In genomic region chr2:127941461-127941860, GRCh38 we compare ENCODE assay signal across 18 cellular contexts.
"Had no signal": no experiment of that assay in that cellular context is flagged by ENCODE, and none has a peak within 500 bp of the region (broad histone marks: within the 10 kb centered on the region; RNA-seq: fewer than 3 reads in every experiment).

No MANE protein-coding gene starts in this region.

- H3K4me3 Mint-ChIP-seq: dendritic cell treated with granulocyte-macrophage colony-stimulating factor and Interleukin-4, amounts not matched to agents 40 ng/mL and 50 ng/mL, for 4 days; naive B cell; nephron; stimulated activated naive CD8-positive, alpha-beta T cell treated with anti-CD3 and anti-CD28 coated beads, Interleukin-15, Interleukin-2, amounts not matched to agents 100 ng/mL and 50 ng/mL, for 24 hours had no signal

- H3K9me3 Mint-ChIP-seq: dendritic cell treated with granulocyte-macrophage colony-stimulating factor and Interleukin-4, amounts not matched to agents 40 ng/mL and 50 ng/mL, for 4 days; naive B cell; nephron; stimulated activated naive CD8-positive, alpha-beta T cell treated with anti-CD3 and anti-CD28 coated beads, Interleukin-15, Interleukin-2, amounts not matched to agents 100 ng/mL and 50 ng/mL, for 24 hours had no signal

- H3K4me2 ChIP-seq: hepatocyte had no signal

- H3K27me3 ChIP-seq: foreskin keratinocyte, hepatocyte, ovary, right atrium auricular region, sigmoid colon, tibial artery, upper lobe of left lung, uterus had no signal

- H3K4me1 Mint-ChIP-seq: naive B cell, nephron had no signal

- H3K9me3 ChIP-seq: ovary, right atrium auricular region, sigmoid colon, tibial artery, upper lobe of left lung, uterus had no signal

- H3K79me2 ChIP-seq: hepatocyte had no signal

- H3K27ac Mint-ChIP-seq: dendritic cell treated with granulocyte-macrophage colony-stimulating factor and Interleukin-4, amounts not matched to agents 40 ng/mL and 50 ng/mL, for 4 days; nephron had no signal

- H3K4me1 ChIP-seq: foreskin keratinocyte, right atrium auricular region, sigmoid colon, tibial artery, upper lobe of left lung, uterus had no signal

- ATAC-seq: foreskin keratinocyte, left colon, left ventricle myocardium superior had no signal

- DNase-seq: foreskin keratinocyte; left colon; left ventricle myocardium superior; mesendoderm; naive B cell; ovary; sigmoid colon; stimulated activated CD4-positive, alpha-beta T cell treated with anti-CD3 and anti-CD28 coated beads, Interleukin-12 subunit alpha, Interleukin-12 subunit beta, amount 100 ng/mL, for 4 hours; tibial artery; upper lobe of left lung; uterus had no signal

- H3K27me3 Mint-ChIP-seq: dendritic cell treated with granulocyte-macrophage colony-stimulating factor and Interleukin-4, amounts not matched to agents 40 ng/mL and 50 ng/mL, for 4 days; naive B cell; stimulated activated naive CD8-positive, alpha-beta T cell treated with anti-CD3 and anti-CD28 coated beads, Interleukin-15, Interleukin-2, amounts not matched to agents 100 ng/mL and 50 ng/mL, for 24 hours had no signal

- H2AFZ ChIP-seq: hepatocyte had no signal

- H3K27ac ChIP-seq: foreskin keratinocyte, hepatocyte, ovary, right atrium auricular region, sigmoid colon, skin epidermis, tibial artery, upper lobe of left lung, uterus had no signal

- H3K36me3 ChIP-seq: ovary, uterus had no signal

- H3K4me3 ChIP-seq: hepatocyte, lung, ovary, right atrium auricular region, sigmoid colon, skin epidermis, tibial artery, upper lobe of left lung, uterus had no signal
